In the genomic region with DNA sequence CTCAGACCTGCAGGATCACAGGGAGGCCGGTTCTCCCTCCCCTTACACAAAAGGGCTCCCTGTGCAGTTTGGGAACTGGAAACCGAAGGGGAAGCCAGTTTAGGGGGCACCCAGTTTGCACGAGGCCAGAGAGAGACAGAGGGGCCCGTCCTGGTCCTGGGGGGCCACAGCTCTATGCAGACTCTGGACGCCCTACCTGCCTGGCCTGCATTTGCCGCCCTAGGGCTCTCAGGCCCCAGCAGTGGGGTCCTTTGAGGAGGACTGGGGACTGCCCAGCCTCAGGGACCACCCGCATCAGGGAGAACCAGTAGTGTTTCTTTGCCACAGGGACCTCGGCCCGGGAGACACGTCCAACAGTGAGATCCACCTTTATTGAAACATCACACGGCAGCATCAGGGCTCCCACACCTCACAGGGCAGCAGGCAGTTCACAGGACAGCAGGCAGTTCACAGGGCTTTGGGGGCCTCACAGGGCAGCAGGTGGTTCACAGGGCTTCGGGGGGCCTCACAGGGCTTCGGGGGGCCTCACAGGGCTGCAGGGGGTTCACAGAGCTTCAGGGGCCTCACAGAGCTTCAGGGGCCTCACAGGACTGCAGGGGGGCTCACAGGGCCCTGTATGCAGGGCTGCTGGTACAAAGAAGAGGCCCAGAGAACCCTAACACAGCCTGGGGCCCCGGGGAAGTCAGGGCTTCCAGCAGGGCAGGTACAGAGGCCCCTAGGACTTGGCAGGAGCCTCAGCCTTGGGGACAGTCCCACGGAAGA, we compare ENCODE assay signal across 8 cellular contexts. TPM values are rescaled to one million over a fixed set of nuclear protein-coding genes. Genes with fewer than 3 reads are reported as not detected.
DNase-seq lines count a peak whose midpoint lies in the region; TF ChIP-seq lines count a peak whose summit lies in the region.

No MANE protein-coding gene starts in this region.

- H3K36me3 Mint-ChIP-seq in Caco-2 (ENCODE audit: insufficient read depth, unreplicated experiment) (peaks cover 20% of the 10 kb centered on the region), progenitor cell of endocrine pancreas (ENCODE audit: insufficient read depth) (peaks cover 6% of the 10 kb centered on the region)

- POLR2A ChIA-PET in Caco-2 (lab: Charles Lee): interaction anchor here (0.5 to 1.0 kb wide), 9 partner anchors 9 to 158 kb away, joined by 3 to 13 read pairs (median 5); partner anchors contain the start of genes ARRDC1, ENTPD8, EXD3 and NOXA1

- CTCF ChIA-PET in Caco-2 (lab: Charles Lee): interaction anchor here (0.6 to 1.0 kb wide), 6 partner anchors 15 to 223 kb away, joined by 3 read pairs; partner anchors contain the start of gene NRARP

- no peaks in the 10 kb centered on the region; the same call in 1 of the 2 replicates for H3K79me2 ChIP-seq in SU-DHL-6 (ENCODE audit: insufficient read depth, low read length)

- peaks cover 11% of the 10 kb centered on the region for H3K4me1 ChIP-seq in Caco-2

- intact Hi-C loops in Caco-2 (cut with micrococcal nuclease; ENCODE audit: unreplicated experiment): no loop called here

- H3K27me3 ChIP-seq in Caco-2 (replicated peaks; ENCODE audit: control insufficient read depth, insufficient read depth, low read length) (no peaks in the 10 kb centered on the region), SU-DHL-6 (ENCODE audit: low read length) (no peaks in the 10 kb centered on the region)

- no peaks in the 10 kb centered on the region for H3F3A ChIP-seq in SU-DHL-6 (ENCODE audit: insufficient read depth)

- no peaks in the 10 kb centered on the region for H4K20me1 ChIP-seq in SU-DHL-6 (ENCODE audit: low read depth, low read length)

- peaks cover 3% of the 10 kb centered on the region for H3K36me3 ChIP-seq in Caco-2 (ENCODE audit: control insufficient read depth, insufficient read depth, low read length)
- no peaks in the 10 kb centered on the region for H3K36me3 ChIP-seq in SU-DHL-6 (ENCODE audit: low read length)

- no peak overlapping the region for H3K27ac Mint-ChIP-seq in Caco-2 (ENCODE audit: unreplicated experiment)
- H3K27ac Mint-ChIP-seq in progenitor cell of endocrine pancreas: no peak overlapping the region

- H3K27me3 Mint-ChIP-seq in Caco-2 (ENCODE audit: insufficient read depth, unreplicated experiment) (no peaks in the 10 kb centered on the region), progenitor cell of endocrine pancreas (peaks cover 7% of the 10 kb centered on the region)

- no peaks in the 10 kb centered on the region for H3K9me2 ChIP-seq in SU-DHL-6 (replicated peaks; ENCODE audit: insufficient read depth, low read length)

- H3K4me3 ChIP-seq in Caco-2 (ENCODE audit: low read depth, low read length) (peak overlapping the region; percentile 89), SU-DHL-6 (ENCODE audit: insufficient read depth, low read length, poor library complexity, severe bottlenecking) (peak overlapping the region; percentile 71), fibroblast of mammary gland (ENCODE audit: control insufficient read depth, low read depth, low read length) (peak overlapping the region; percentile 35)

- BruUV-seq in Caco-2 (replicated peaks; lab: Mats Ljungman, UMichigan): no TSS peak

- H3K4me1 Mint-ChIP-seq in Caco-2 (ENCODE audit: low read depth, unreplicated experiment): no peaks in the 10 kb centered on the region
- H3K4me1 Mint-ChIP-seq in progenitor cell of endocrine pancreas (ENCODE audit: low read depth): no peaks in the 10 kb centered on the region

- H3K9ac ChIP-seq in SU-DHL-6 (ENCODE audit: low read length): peak overlapping the region; percentile 78

- H3K9me3 Mint-ChIP-seq in Caco-2 (ENCODE audit: unreplicated experiment) (no peaks in the 10 kb centered on the region), progenitor cell of endocrine pancreas (ENCODE audit: low read depth) (no peaks in the 10 kb centered on the region)

- peak overlapping the region; percentile 30 for H2AFZ ChIP-seq in SU-DHL-6 (ENCODE audit: low read depth, low read length, severe bottlenecking)

- peak overlapping the region; percentile 37 for H3K4me3 Mint-ChIP-seq in Caco-2 (ENCODE audit: unreplicated experiment)
- H3K4me3 Mint-ChIP-seq in progenitor cell of endocrine pancreas (ENCODE audit: low read depth): peak overlapping the region; percentile 46

- H3K9me3 ChIP-seq in Caco-2 (no peaks in the 10 kb centered on the region), SU-DHL-6 (ENCODE audit: insufficient read depth, low read length) (no peaks in the 10 kb centered on the region)

- TF ChIP-seq CTCF in Caco-2 (IDR thresholded peaks at IDR 0.05; ENCODE audit: insufficient read depth in 1 of 2, low read depth in 1 of 2, low read length in 1 of 2, severe bottlenecking in 1 of 2, unreplicated experiment in 1 of 2) (no peak), SU-DHL-6 (IDR thresholded peaks at IDR 0.05; ENCODE audit: insufficient read depth, low read length, poor library complexity, severe bottlenecking) (no peak), fibroblast of mammary gland (conservative IDR thresholded peaks at IDR 0.05; ENCODE audit: control insufficient read depth, insufficient read depth, low read depth, low read length) (no peak), progenitor cell of endocrine pancreas (IDR thresholded peaks at IDR 0.05; ENCODE audit: unreplicated experiment) (no peak)

- peak in 1 of 2 experiments; percentile 36 for DNase-seq in Caco-2
- no peak for DNase-seq in fibroblast of mammary gland (ENCODE audit: low read depth)
- no peak for DNase-seq in progenitor cell of endocrine pancreas (ENCODE audit: low spot score, unreplicated experiment)
- DNase-seq in stimulated activated CD4-positive, alpha-beta T cell treated with anti-CD3 and anti-CD28 coated beads, Interleukin-4, amount 100 ng/mL, for 1 hour: no peak
- no peak for DNase-seq in KG1 (lab: John Stamatoyannopoulos, UW)
- DNase-seq in stimulated activated CD4-positive, alpha-beta T cell treated with anti-CD3 and anti-CD28 coated beads, Interleukin-4, amount 100 ng/mL, for 4 hours: no peak
- no peak for DNase-seq in NOMO-1 treated with dmso at 0.1 percent for 144 hours (lab: John Stamatoyannopoulos, UW; ENCODE audit: unreplicated experiment)

- peak overlapping the region; percentile 39 for H3K4me2 ChIP-seq in SU-DHL-6 (ENCODE audit: low read depth, low read length, poor library complexity, severe bottlenecking)

- H3K27ac ChIP-seq in SU-DHL-6 (ENCODE audit: low read depth, low read length): no peak overlapping the region; the same call in none of the 2 replicates

RNA-seq across cellular contexts. Expression of gene NSMF, which starts 0.6 kb away (rescaled TPM):
- total RNA-seq in Caco-2 (2022) (65.5 and 67.6 TPM in 2 replicates), progenitor cell of endocrine pancreas (57.4 and 59.8 TPM in 2 replicates)

RNA-seq across cellular contexts. Expression of gene ENTPD8, which starts 18.6 kb away (rescaled TPM):
- total RNA-seq in Caco-2 (2022) (8.5 and 8.6 TPM in 2 replicates), progenitor cell of endocrine pancreas (2.7 and 3.2 TPM in 2 replicates)

RNA-seq across cellular contexts. Expression of gene NOXA1, which starts 36.6 kb away (rescaled TPM):
- total RNA-seq in Caco-2 (2022) (7.3 and 8.6 TPM in 2 replicates), progenitor cell of endocrine pancreas (15.3 and 16.3 TPM in 2 replicates)

RNA-seq across cellular contexts. Expression of gene EXD3, which starts 36.8 kb away (rescaled TPM):
- total RNA-seq in Caco-2 (2022): 10.9 and 11.2 TPM in 2 replicates
- total RNA-seq in progenitor cell of endocrine pancreas: 31.7 and 33.8 TPM in 2 replicates

Comparison
In these comparisons a context has a peak if more than half of its experiments do, and no peak if none do; other contexts are left out.
1. H3K4me3 ChIP-seq: peak in every context shown above with its lines; median percentile 89 in Caco-2; 71 in SU-DHL-6; 35 in fibroblast of mammary gland.